ENCODE assay signal across 13 cellular contexts in the genomic region with DNA sequence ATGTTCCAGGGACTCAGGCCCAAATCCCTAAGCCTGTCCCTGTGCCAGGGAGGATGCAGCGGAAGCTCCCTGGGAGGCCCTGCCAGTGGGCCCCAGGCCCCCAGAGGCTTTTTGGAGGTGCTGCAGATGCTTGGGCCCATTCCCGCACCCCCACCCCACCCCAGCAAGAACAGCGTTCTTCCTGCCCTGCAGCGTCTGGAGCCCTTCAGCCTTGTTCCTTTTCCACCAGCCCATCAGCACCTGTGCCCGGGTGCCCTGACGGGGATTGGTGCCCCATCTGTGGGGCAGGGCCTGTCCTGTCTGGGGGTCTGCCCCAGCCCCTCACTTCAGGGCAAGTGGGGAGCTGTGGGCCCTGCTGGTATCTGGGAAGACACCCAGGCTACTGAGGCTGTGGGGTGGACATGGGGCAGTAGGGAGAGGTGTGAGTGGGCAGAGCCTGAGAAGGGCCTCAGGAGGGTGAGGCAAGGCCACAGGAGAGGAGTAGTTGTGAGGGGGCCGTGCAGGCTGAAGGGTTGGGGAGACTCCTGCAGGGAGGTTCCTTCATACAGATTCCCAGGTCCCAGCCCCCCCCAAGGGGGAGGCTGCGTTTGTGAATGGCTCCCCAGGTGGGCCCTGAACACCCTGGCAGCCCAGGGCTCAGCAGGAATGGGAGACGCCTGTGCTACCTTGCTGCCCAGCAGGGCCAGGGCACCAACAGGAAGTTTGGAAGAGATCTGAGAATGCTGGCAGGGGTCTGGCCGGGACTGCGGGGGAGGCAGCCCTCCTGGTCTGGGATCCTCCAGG. TPM values are rescaled to one million over a fixed set of nuclear protein-coding genes. Genes with fewer than 3 reads are reported as not detected.
DNase-seq lines count a peak whose midpoint lies in the region; ATAC-seq lines count a peak whose summit lies in the region.
"Had no signal": no experiment of that assay in that cellular context is flagged by ENCODE, and none has a peak within 500 bp of the region (broad histone marks: within the 10 kb centered on the region; RNA-seq: fewer than 3 reads in every experiment).

No MANE protein-coding gene starts in this region.

- CTCF ChIA-PET in activated CD8-positive, alpha-beta memory T cell treated with anti-CD3 and anti-CD28 coated beads, Interleukin-2, amount 10 ng/mL, durations not matched to agents 7 days and 5 days (lab: Charles Lee): interaction anchor here (1.2 to 8.2 kb wide), 3 partner anchors 9 to 57 kb away, joined by 3 to 99 read pairs (median 4); no protein-coding TSS in a partner anchor
- CTCF ChIA-PET in activated CD4-positive, alpha-beta memory T cell treated with anti-CD3 and anti-CD28 coated beads, Interleukin-2, amount 10 ng/mL, durations not matched to agents 7 days and 5 days (lab: Charles Lee): no interaction called here

- no peak for DNase-seq in activated CD8-positive, alpha-beta memory T cell treated with anti-CD3 and anti-CD28 coated beads, Interleukin-2, amount 10 ng/mL, durations not matched to agents 7 days and 5 days
- no peak for DNase-seq in activated CD8-positive, alpha-beta memory T cell treated with anti-CD3 and anti-CD28 coated beads for 24 hours
- DNase-seq in activated CD4-positive, alpha-beta memory T cell treated with anti-CD3 and anti-CD28 coated beads, Interleukin-2, amount 10 ng/mL, durations not matched to agents 7 days and 5 days: no peak
- DNase-seq in immature natural killer cell (no peak), SHP77 (lab: John Stamatoyannopoulos, UW) (no peak), superior temporal gyrus (ENCODE audit: extremely low spot score) (no peak)
- DNase-seq: ACHN; KG1; midbrain; PC-3; stimulated activated CD8-positive, alpha-beta memory T cell treated with anti-CD3 and anti-CD28 coated beads, Interleukin-4, amount 100 ng/mL, for 48 hours had no signal

- peaks cover 4% of the 10 kb centered on the region for H3K36me3 Mint-ChIP-seq in activated CD8-positive, alpha-beta memory T cell treated with anti-CD3 and anti-CD28 coated beads, Interleukin-2, amount 10 ng/mL, durations not matched to agents 7 days and 5 days
- H3K36me3 Mint-ChIP-seq in activated CD4-positive, alpha-beta memory T cell treated with anti-CD3 and anti-CD28 coated beads, Interleukin-2, amount 10 ng/mL, durations not matched to agents 7 days and 5 days (ENCODE audit: low read depth): peaks cover 24% of the 10 kb centered on the region
- H3K36me3 Mint-ChIP-seq in immature natural killer cell: no peaks in the 10 kb centered on the region
- peaks cover 20% of the 10 kb centered on the region for H3K36me3 Mint-ChIP-seq in stimulated activated memory B cell treated with anti-CD40 and anti-IgM and Interleukin-4, amounts not matched to agents 10 μg/mL and 1 μg/mL and 100 μg/mL, for 72 hours

- no peak for ATAC-seq in activated CD8-positive, alpha-beta memory T cell treated with anti-CD3 and anti-CD28 coated beads, Interleukin-2, amount 10 ng/mL, durations not matched to agents 7 days and 5 days
- no peak for ATAC-seq in stimulated activated memory B cell treated with anti-CD40 and anti-IgM and Interleukin-4, amounts not matched to agents 10 μg/mL and 1 μg/mL and 100 μg/mL, for 72 hours
- no peak for ATAC-seq in HG02885 (IDR thresholded peaks at IDR 0.05; ENCODE audit: poor library complexity, unreplicated experiment)
- ATAC-seq: PC-3 had no signal

- POLR2A ChIA-PET in activated CD4-positive, alpha-beta memory T cell treated with anti-CD3 and anti-CD28 coated beads, Interleukin-2, amount 10 ng/mL, durations not matched to agents 7 days and 5 days (lab: Charles Lee): interaction anchor here (1.2 kb wide), 1 partner anchor 16 kb away, joined by 3 read pairs; the partner anchor contains the start of gene CAPN10

- H3K9me3 Mint-ChIP-seq in activated CD8-positive, alpha-beta memory T cell treated with anti-CD3 and anti-CD28 coated beads, Interleukin-2, amount 10 ng/mL, durations not matched to agents 7 days and 5 days (ENCODE audit: low read depth): no peaks in the 10 kb centered on the region
- H3K9me3 Mint-ChIP-seq in activated CD4-positive, alpha-beta memory T cell treated with anti-CD3 and anti-CD28 coated beads, Interleukin-2, amount 10 ng/mL, durations not matched to agents 7 days and 5 days: no peaks in the 10 kb centered on the region
- no peaks in the 10 kb centered on the region for H3K9me3 Mint-ChIP-seq in immature natural killer cell
- no peaks in the 10 kb centered on the region for H3K9me3 Mint-ChIP-seq in stimulated activated memory B cell treated with anti-CD40 and anti-IgM and Interleukin-4, amounts not matched to agents 10 μg/mL and 1 μg/mL and 100 μg/mL, for 72 hours

- H3K4me3 Mint-ChIP-seq in activated CD8-positive, alpha-beta memory T cell treated with anti-CD3 and anti-CD28 coated beads, Interleukin-2, amount 10 ng/mL, durations not matched to agents 7 days and 5 days: peak overlapping the region; percentile 90
- peak overlapping the region; percentile 90 for H3K4me3 Mint-ChIP-seq in activated CD4-positive, alpha-beta memory T cell treated with anti-CD3 and anti-CD28 coated beads, Interleukin-2, amount 10 ng/mL, durations not matched to agents 7 days and 5 days
- peak overlapping the region; percentile 86 to 91 (median 90) for H3K4me3 Mint-ChIP-seq in immature natural killer cell
- peak overlapping the region; percentile 12 for H3K4me3 Mint-ChIP-seq in stimulated activated memory B cell treated with anti-CD40 and anti-IgM and Interleukin-4, amounts not matched to agents 10 μg/mL and 1 μg/mL and 100 μg/mL, for 72 hours

- H3K27ac Mint-ChIP-seq in activated CD8-positive, alpha-beta memory T cell treated with anti-CD3 and anti-CD28 coated beads, Interleukin-2, amount 10 ng/mL, durations not matched to agents 7 days and 5 days: peak overlapping the region; percentile 7
- H3K27ac Mint-ChIP-seq in activated CD4-positive, alpha-beta memory T cell treated with anti-CD3 and anti-CD28 coated beads, Interleukin-2, amount 10 ng/mL, durations not matched to agents 7 days and 5 days: peak overlapping the region; percentile 79
- H3K27ac Mint-ChIP-seq in immature natural killer cell: peak overlapping the region in 4 of 6 donors; percentile 28 to 86 (median 62)
- no peak overlapping the region for H3K27ac Mint-ChIP-seq in stimulated activated memory B cell treated with anti-CD40 and anti-IgM and Interleukin-4, amounts not matched to agents 10 μg/mL and 1 μg/mL and 100 μg/mL, for 72 hours

- H3K27me3 Mint-ChIP-seq in activated CD8-positive, alpha-beta memory T cell treated with anti-CD3 and anti-CD28 coated beads, Interleukin-2, amount 10 ng/mL, durations not matched to agents 7 days and 5 days: no peaks in the 10 kb centered on the region
- H3K27me3 Mint-ChIP-seq in activated CD4-positive, alpha-beta memory T cell treated with anti-CD3 and anti-CD28 coated beads, Interleukin-2, amount 10 ng/mL, durations not matched to agents 7 days and 5 days: no peaks in the 10 kb centered on the region
- peaks cover 9 to 24% (median 11%) of the 10 kb centered on the region in 3 donors for H3K27me3 Mint-ChIP-seq in immature natural killer cell (ENCODE audit: low read depth in 3 of 3)
- no peaks in the 10 kb centered on the region for H3K27me3 Mint-ChIP-seq in stimulated activated memory B cell treated with anti-CD40 and anti-IgM and Interleukin-4, amounts not matched to agents 10 μg/mL and 1 μg/mL and 100 μg/mL, for 72 hours

- H3K4me1 Mint-ChIP-seq in activated CD8-positive, alpha-beta memory T cell treated with anti-CD3 and anti-CD28 coated beads, Interleukin-2, amount 10 ng/mL, durations not matched to agents 7 days and 5 days: peaks cover 36% of the 10 kb centered on the region
- H3K4me1 Mint-ChIP-seq in activated CD4-positive, alpha-beta memory T cell treated with anti-CD3 and anti-CD28 coated beads, Interleukin-2, amount 10 ng/mL, durations not matched to agents 7 days and 5 days: peaks cover 36% of the 10 kb centered on the region
- H3K4me1 Mint-ChIP-seq in immature natural killer cell: peaks cover 47 to 50% of the 10 kb centered on the region in 2 donors
- H3K4me1 Mint-ChIP-seq in stimulated activated memory B cell treated with anti-CD40 and anti-IgM and Interleukin-4, amounts not matched to agents 10 μg/mL and 1 μg/mL and 100 μg/mL, for 72 hours: peaks cover 50% of the 10 kb centered on the region

RNA-seq across cellular contexts. Expression of gene RNPEPL1, which starts 2.4 kb away (rescaled TPM):
- 100 to 1,000 TPM; 101 to 152 TPM for total RNA-seq in activated CD8-positive, alpha-beta memory T cell treated with anti-CD3 and anti-CD28 coated beads, Interleukin-2, amount 10 ng/mL, durations not matched to agents 7 days and 5 days
- total RNA-seq in activated CD4-positive, alpha-beta memory T cell treated with anti-CD3 and anti-CD28 coated beads, Interleukin-2, amount 10 ng/mL, durations not matched to agents 7 days and 5 days: 100 to 1,000 TPM; 135 to 144 TPM
- 10 to 100 TPM; 46.5 to 51.4 (median 49.9) TPM for polyA plus RNA-seq in immature natural killer cell

RNA-seq across cellular contexts. Expression of gene DUSP28, which starts 10.6 kb away (rescaled TPM):
- total RNA-seq in activated CD8-positive, alpha-beta memory T cell treated with anti-CD3 and anti-CD28 coated beads, Interleukin-2, amount 10 ng/mL, durations not matched to agents 7 days and 5 days: 10 to 100 TPM; 10.0 to 10.1 TPM
- total RNA-seq in activated CD4-positive, alpha-beta memory T cell treated with anti-CD3 and anti-CD28 coated beads, Interleukin-2, amount 10 ng/mL, durations not matched to agents 7 days and 5 days: 1 to 10 TPM; 7.9 to 9.3 TPM
- polyA plus RNA-seq in immature natural killer cell: 10 to 100 TPM; 13.7 to 27.4 (median 27.4) TPM

RNA-seq across cellular contexts. Expression of gene ANKMY1, which starts 12.9 kb away (rescaled TPM):
- total RNA-seq in activated CD8-positive, alpha-beta memory T cell treated with anti-CD3 and anti-CD28 coated beads, Interleukin-2, amount 10 ng/mL, durations not matched to agents 7 days and 5 days: 10 to 100 TPM; 21.3 to 33.5 TPM
- 10 to 100 TPM; 28.2 to 31.5 TPM for total RNA-seq in activated CD4-positive, alpha-beta memory T cell treated with anti-CD3 and anti-CD28 coated beads, Interleukin-2, amount 10 ng/mL, durations not matched to agents 7 days and 5 days
- 10 to 100 TPM in 1 of 3 donors, 1 to 10 TPM in 2; 5.6 to 12.4 (median 7.3) TPM for polyA plus RNA-seq in immature natural killer cell

RNA-seq across cellular contexts. Expression of gene CAPN10, which starts 15.8 kb away (rescaled TPM):
- total RNA-seq in activated CD8-positive, alpha-beta memory T cell treated with anti-CD3 and anti-CD28 coated beads, Interleukin-2, amount 10 ng/mL, durations not matched to agents 7 days and 5 days: 10 to 100 TPM; 54.0 to 75.8 TPM
- total RNA-seq in activated CD4-positive, alpha-beta memory T cell treated with anti-CD3 and anti-CD28 coated beads, Interleukin-2, amount 10 ng/mL, durations not matched to agents 7 days and 5 days: 10 to 100 TPM; 52.3 to 53.1 TPM
- polyA plus RNA-seq in immature natural killer cell: 10 to 100 TPM in 2 of 3 donors, 1 to 10 TPM in 1; 9.7 to 22.5 (median 11.6) TPM

RNA-seq across cellular contexts. Expression of gene GPR35, which starts 54.6 kb away (rescaled TPM):
- 10 to 100 TPM; 14.4 to 35.4 TPM for total RNA-seq in activated CD8-positive, alpha-beta memory T cell treated with anti-CD3 and anti-CD28 coated beads, Interleukin-2, amount 10 ng/mL, durations not matched to agents 7 days and 5 days
- 1 to 10 TPM; 5.2 to 5.7 TPM for total RNA-seq in activated CD4-positive, alpha-beta memory T cell treated with anti-CD3 and anti-CD28 coated beads, Interleukin-2, amount 10 ng/mL, durations not matched to agents 7 days and 5 days
- polyA plus RNA-seq in immature natural killer cell: 1 to 10 TPM in 1 of 3 donors, under 1 TPM in 1, not detected in 1; 0.89 to 1.6 TPM

Comparison
In these comparisons a context has a peak if more than half of its experiments do, and no peak if none do; other contexts are left out.
1. H3K4me3 Mint-ChIP-seq: peak in every context shown above with its lines; median percentile 90 in activated CD8-positive, alpha-beta memory T cell treated with anti-CD3 and anti-CD28 coated beads, Interleukin-2, amount 10 ng/mL, durations not matched to agents 7 days and 5 days; 90 in activated CD4-positive, alpha-beta memory T cell treated with anti-CD3 and anti-CD28 coated beads, Interleukin-2, amount 10 ng/mL, durations not matched to agents 7 days and 5 days; 90 in immature natural killer cell; 12 in stimulated activated memory B cell treated with anti-CD40 and anti-IgM and Interleukin-4, amounts not matched to agents 10 μg/mL and 1 μg/mL and 100 μg/mL, for 72 hours.